In the genomic region with DNA sequence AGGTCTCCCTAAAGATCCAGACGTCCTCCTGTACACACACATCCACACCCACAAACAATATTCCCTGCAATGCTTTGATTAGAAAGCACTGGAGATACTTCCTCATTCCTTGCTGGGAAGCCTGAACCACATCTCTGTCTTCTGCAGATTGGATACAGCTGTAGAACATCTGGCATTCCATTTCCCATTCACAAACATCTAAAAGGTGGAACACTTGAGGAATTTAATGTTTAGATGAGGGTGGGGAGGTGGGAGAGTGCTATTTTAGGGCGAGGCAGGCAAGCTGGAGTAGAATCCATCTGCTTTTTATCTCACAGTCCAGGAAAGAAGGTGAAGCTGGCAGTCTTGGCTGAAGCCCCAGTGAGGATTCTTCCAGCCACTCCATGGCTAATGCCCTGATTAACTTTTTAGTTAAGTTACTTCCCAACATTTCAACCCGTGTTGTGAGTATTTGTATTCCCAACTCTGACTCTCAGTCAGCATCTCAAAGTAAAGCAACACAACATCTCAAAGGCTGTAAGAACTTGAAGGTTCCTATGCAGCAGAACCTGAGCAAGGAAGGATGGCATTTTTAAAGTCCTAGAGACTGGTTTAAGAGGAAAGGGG, we compare ENCODE assay signal across 13 cellular contexts. TPM values are rescaled to one million over a fixed set of nuclear protein-coding genes. Genes with fewer than 3 reads are reported as not detected.
DNase-seq lines count a peak whose midpoint lies in the region; ATAC-seq, FAIRE-seq and TF ChIP-seq lines count a peak whose summit lies in the region.
"Had no signal": no experiment of that assay in that cellular context is flagged by ENCODE, and none has a peak within 500 bp of the region (broad histone marks: within the 10 kb centered on the region; RNA-seq: fewer than 3 reads in every experiment).

No MANE protein-coding gene starts in this region.

- H3K27ac ChIP-seq in GM23248: peak overlapping the region; percentile 38
- no peak overlapping the region for H3K27ac ChIP-seq in astrocyte (ENCODE audit: low read depth, low read length)
- peak overlapping the region; percentile 71 to 76 (median 73) for H3K27ac ChIP-seq in transverse colon
- no peak overlapping the region for H3K27ac ChIP-seq in osteoblast (ENCODE audit: low read depth, low read length)

- no peak for TF ChIP-seq EP300 in transverse colon (IDR thresholded peaks at IDR 0.05; ENCODE audit: low read depth)

- DNase-seq in GM23248 (peak; percentile 72), astrocyte (ENCODE audit: low read depth) (peak; percentile 79), kidney tubule cell (ENCODE audit: low spot score) (peak; percentile 35), transverse colon (no peak), left lobe of liver (ENCODE audit: low spot score) (no peak), osteoblast (ENCODE audit: insufficient read length, low spot score, missing footprints) (no peak), posterior cingulate gyrus (no peak), SIG-M5 treated with dmso at 0.1 percent for 504 hours (lab: John Stamatoyannopoulos, UW; ENCODE audit: unreplicated experiment) (no peak)
- DNase-seq: activated CD8-positive, alpha-beta memory T cell treated with anti-CD3 and anti-CD28 coated beads, Interleukin-2, amount 50 U/mL, for 4 hours; NCI-H526; stimulated activated CD4-positive, alpha-beta T cell treated with anti-CD3 and anti-CD28 coated beads, Interleukin-4, amount 100 ng/mL, for 4 hours; T-helper 2 cell had no signal

- H3K27me3 Mint-ChIP-seq in astrocyte (ENCODE audit: low read depth, unreplicated experiment): no peaks in the 10 kb centered on the region
- H3K27me3 Mint-ChIP-seq: central memory CD8-positive, alpha-beta T cell had no signal

- H3K9me3 Mint-ChIP-seq in astrocyte (ENCODE audit: unreplicated experiment): no peaks in the 10 kb centered on the region
- H3K9me3 Mint-ChIP-seq: central memory CD8-positive, alpha-beta T cell had no signal

- no peaks in the 10 kb centered on the region for H3K27me3 ChIP-seq in GM23248 (replicated peaks; ENCODE audit: insufficient read depth)
- no peaks in the 10 kb centered on the region for H3K27me3 ChIP-seq in astrocyte (ENCODE audit: insufficient read depth, low read length)
- H3K27me3 ChIP-seq in transverse colon: no peaks in the 10 kb centered on the region
- no peaks in the 10 kb centered on the region for H3K27me3 ChIP-seq in osteoblast (ENCODE audit: insufficient read depth, low read length)

- peak overlapping the region; percentile 40 for H3K4me2 ChIP-seq in GM23248 (ENCODE audit: unreplicated experiment)
- H3K4me2 ChIP-seq in astrocyte (ENCODE audit: low read length): peak overlapping the region; percentile 40
- H3K4me2 ChIP-seq in osteoblast (ENCODE audit: insufficient read depth, low read length): no peak overlapping the region

- TF ChIP-seq CTCF in astrocyte (IDR thresholded peaks at IDR 0.05; ENCODE audit: insufficient read depth, low read depth, low read length): no peak
- TF ChIP-seq CTCF in transverse colon (IDR thresholded peaks at IDR 0.05): no peak
- TF ChIP-seq CTCF in osteoblast (IDR thresholded peaks at IDR 0.05; ENCODE audit: extremely low read depth, low read depth, low read length): no peak

- peak; percentile 20 for FAIRE-seq in astrocyte (lab: Jason Lieb, UNC)

- H3K9ac ChIP-seq in GM23248 (no peak overlapping the region), astrocyte (ENCODE audit: low read length) (no peak overlapping the region)

- H3K79me2 ChIP-seq in GM23248 (ENCODE audit: insufficient read depth) (peaks cover 98% of the 10 kb centered on the region), astrocyte (ENCODE audit: insufficient read depth, low read length) (peaks cover 67% of the 10 kb centered on the region), osteoblast (ENCODE audit: insufficient read depth, low read length) (peaks cover 91% of the 10 kb centered on the region)

- in situ Hi-C loops in GM23248 (cut with MboI): no loop called here
- in situ Hi-C loops in transverse colon (cut with MboI; ENCODE audit: low pct_ligation_motif_present in 1 of 4, low pct_unique_long_range_greater_than_20kb in 1 of 4, low sequenced_read_pairs in 3 of 4): no loop called here

- peaks cover 33% of the 10 kb centered on the region for H3K4me1 Mint-ChIP-seq in astrocyte (ENCODE audit: low read depth, unreplicated experiment)

- no peak for ATAC-seq in left lobe of liver

- H4K20me1 ChIP-seq in GM23248 (ENCODE audit: insufficient read depth) (0 out of 2 replicates have a peak, but pooled peaks cover 5% of the 10 kb centered on the region), astrocyte (ENCODE audit: insufficient read depth, low read length) (peaks cover 46% of the 10 kb centered on the region), osteoblast (ENCODE audit: insufficient read depth, low read length) (peaks cover 25% of the 10 kb centered on the region)

- H3F3A ChIP-seq in GM23248 (ENCODE audit: insufficient read depth): peaks cover 41% of the 10 kb centered on the region

- no peak overlapping the region for H2AFZ ChIP-seq in GM23248
- no peak overlapping the region for H2AFZ ChIP-seq in astrocyte (ENCODE audit: low read depth, low read length)
- H2AFZ ChIP-seq in osteoblast (ENCODE audit: low read length): no peak overlapping the region

- H3K36me3 Mint-ChIP-seq in astrocyte (ENCODE audit: low read depth, unreplicated experiment): no peaks in the 10 kb centered on the region

- H3K4me3 ChIP-seq in GM23248: no peak overlapping the region
- H3K4me3 ChIP-seq in astrocyte (ENCODE audit: insufficient read depth, low read depth, low read length): no peak overlapping the region
- no peak overlapping the region for H3K4me3 ChIP-seq in transverse colon
- H3K4me3 ChIP-seq in osteoblast (ENCODE audit: insufficient read depth, low read length): no peak overlapping the region

- H3K36me3 ChIP-seq in GM23248 (ENCODE audit: low read depth): no peaks in the 10 kb centered on the region
- H3K36me3 ChIP-seq in astrocyte (ENCODE audit: insufficient read depth, low read length): no peaks in the 10 kb centered on the region
- no peaks in the 10 kb centered on the region for H3K36me3 ChIP-seq in transverse colon
- no peaks in the 10 kb centered on the region for H3K36me3 ChIP-seq in osteoblast (ENCODE audit: insufficient read depth, low read length)

- no peaks in the 10 kb centered on the region for H3K9me3 ChIP-seq in GM23248 (ENCODE audit: low read depth)
- no peaks in the 10 kb centered on the region for H3K9me3 ChIP-seq in astrocyte (ENCODE audit: insufficient read depth, low read depth, low read length)
- no peaks in the 10 kb centered on the region for H3K9me3 ChIP-seq in transverse colon
- no peaks in the 10 kb centered on the region for H3K9me3 ChIP-seq in osteoblast (ENCODE audit: low read depth, low read length)

- peaks cover 49% of the 10 kb centered on the region for H3K4me1 ChIP-seq in GM23248 (ENCODE audit: insufficient read depth)
- peaks cover 25% of the 10 kb centered on the region for H3K4me1 ChIP-seq in astrocyte (ENCODE audit: insufficient read depth, low read length)
- H3K4me1 ChIP-seq in transverse colon: peaks cover 11 to 56% (median 30%) of the 10 kb centered on the region in 4 donors
- H3K4me1 ChIP-seq in osteoblast (ENCODE audit: insufficient read depth, low read length): peaks cover 33% of the 10 kb centered on the region

- peak overlapping the region; percentile 74 for H3K27ac Mint-ChIP-seq in astrocyte (ENCODE audit: unreplicated experiment)

- H3K9me2 ChIP-seq in GM23248 (ENCODE audit: insufficient read depth): no peaks in the 10 kb centered on the region

- intact Hi-C loops in transverse colon (cut with DNase I; ENCODE audit: low total_unique reads): no loop called here
- intact Hi-C loops in posterior cingulate gyrus (cut with DNase I): no loop called here

- WGBS in GM23248 (ENCODE audit: low coverage in 1 of 2, low lambda C conversion rate in 2 of 2, missing lambda C conversion rate in 2 of 2), 2 experiments: 1 to 9% methylated on average over 3 of the region's 3 CpGs
- 17 to 21% methylated on average over 2 to 3 of the region's 3 CpGs for WGBS in transverse colon (ENCODE audit: low coverage in 1 of 2), 2 donors

- TF ChIP-seq POLR2A in transverse colon (IDR thresholded peaks at IDR 0.05): no peak

- H3K4me3 Mint-ChIP-seq in astrocyte (ENCODE audit: unreplicated experiment): peak overlapping the region; percentile 23
- H3K4me3 Mint-ChIP-seq: central memory CD8-positive, alpha-beta T cell had no signal

RNA-seq across cellular contexts. Expression of a gene that starts 46.1 kb away (rescaled TPM):
- total RNA-seq in GM23248 (2014; rRNA removed; shearing (Covaris generic)): 45.5 and 47.1 TPM in 2 replicates
- 33.3 and 34.2 TPM in 2 replicates for polyA plus RNA-seq in GM23248 (2016; fragmentation: Nextera tagmentation; extraction: Ambion mirVana)
- total RNA-seq in astrocyte (25.5 and 29.3 TPM in 2 replicates), transverse colon (10 to 100 TPM; 15.0 to 25.4 (median 19.4) TPM), left lobe of liver (3.8 TPM), osteoblast (89.4 and 94.3 TPM in 2 replicates)

Comparison
In these comparisons a context has a peak if more than half of its experiments do, and no peak if none do; other contexts are left out.
1. DNase-seq: peak in GM23248 (single experiment), astrocyte (single experiment) and kidney tubule cell (single experiment); none in transverse colon (single experiment), left lobe of liver (single experiment), osteoblast (single experiment), posterior cingulate gyrus (0 of 10) and SIG-M5 treated with dmso at 0.1 percent for 504 hours (single experiment).
2. H3K27ac ChIP-seq: peak in GM23248 (single experiment) and transverse colon (4 of 4); none in astrocyte (single experiment) and osteoblast (single experiment).